8 cellular contexts compared by ENCODE assay signal in the genomic region with DNA sequence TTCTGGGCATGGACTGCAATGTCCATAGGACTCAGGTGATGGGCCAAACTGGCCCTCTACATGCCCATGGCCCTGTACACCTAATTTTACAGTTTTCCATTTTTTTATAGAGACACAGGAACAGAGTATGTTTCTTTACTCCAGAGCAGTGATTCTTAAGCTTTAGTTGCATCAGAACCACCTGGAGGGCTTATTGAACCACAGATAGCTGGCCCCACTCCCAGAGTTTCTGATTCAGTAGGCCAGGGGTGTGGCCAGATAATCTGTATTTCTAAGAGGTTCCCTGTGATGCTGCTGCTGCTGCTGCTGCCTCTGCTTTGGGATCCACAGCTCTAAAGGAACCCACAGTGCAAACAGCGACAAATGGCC.
A peak's percentile ranks its signal among the peaks of the same experiment; 100 is the strongest.
DNase-seq lines count a peak whose midpoint lies in the region; ATAC-seq lines count a peak whose summit lies in the region.

No MANE protein-coding gene starts in this region.

- DNase-seq in DMS153 (lab: John Stamatoyannopoulos, UW) (peak; percentile 78), NCI-H69 (lab: John Stamatoyannopoulos, UW) (peak; percentile 91), fibroblast of peridontal ligament (ENCODE audit: extremely low read depth) (peak; percentile 86), substantia nigra (lab: John Stamatoyannopoulos, UW) (peak in 6 of 49 donors; percentile 6 to 43 (median 18)), DMS114 treated with DMSO at 0.1 percent for 48 hours (lab: John Stamatoyannopoulos, UW; ENCODE audit: unreplicated experiment) (no peak)

- peak overlapping the region; percentile 88 for H3K27ac ChIP-seq in substantia nigra (ENCODE audit: low read depth, low read length, poor library complexity, severe bottlenecking)

- peak; percentile 74 for ATAC-seq in HG02981 (IDR thresholded peaks at IDR 0.05; ENCODE audit: unreplicated experiment)
- ATAC-seq in GM19455 (IDR thresholded peaks at IDR 0.05; ENCODE audit: unreplicated experiment): no peak
- ATAC-seq in GM21619 (IDR thresholded peaks at IDR 0.05; ENCODE audit: unreplicated experiment): no peak
